Comparison of ENCODE assay signal across 23 cellular contexts in the genomic region with DNA sequence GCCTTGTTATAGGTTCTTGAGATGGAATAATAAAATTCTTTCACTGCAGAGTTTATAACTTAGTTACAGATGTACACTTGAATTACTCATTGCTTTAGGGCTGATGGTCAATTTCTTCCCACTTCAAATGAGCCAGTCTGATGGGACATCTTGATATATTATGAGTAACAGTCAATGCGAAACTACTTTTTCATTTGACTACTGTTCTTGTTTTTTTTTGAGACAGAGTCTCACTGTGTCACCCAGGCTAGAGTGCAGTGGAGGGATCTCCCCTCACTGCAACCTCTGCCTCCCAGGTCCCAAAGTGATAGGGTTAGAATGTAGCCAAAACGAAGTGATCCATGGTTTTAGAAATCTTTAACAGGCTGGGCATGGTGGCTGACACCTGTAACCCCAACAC. TPM values are rescaled to one million over a fixed set of nuclear protein-coding genes. Genes with fewer than 3 reads are reported as not detected.
A peak's percentile ranks its signal among the peaks of the same experiment; 100 is the strongest.
DNase-seq lines count a peak whose midpoint lies in the region; ATAC-seq and TF ChIP-seq lines count a peak whose summit lies in the region.
"Had no signal": no experiment of that assay in that cellular context is flagged by ENCODE, and none has a peak within 500 bp of the region (broad histone marks: within the 10 kb centered on the region; RNA-seq: fewer than 3 reads in every experiment).

No MANE protein-coding gene starts in this region.

- no peaks in the 10 kb centered on the region for H3K27me3 ChIP-seq in OCI-LY3 (ENCODE audit: low read depth, low read length)
- H3K27me3 ChIP-seq: BLaER1, MG63 had no signal

- peaks cover 48% of the 10 kb centered on the region for H3K4me1 ChIP-seq in OCI-LY3 (ENCODE audit: low read length)

- H2AFZ ChIP-seq in OCI-LY3 (ENCODE audit: low read depth, low read length) = no peak overlapping the region

- H3K4me3 Mint-ChIP-seq in stimulated activated effector memory CD8-positive, alpha-beta T cell treated with anti-CD3 and anti-CD28 coated beads, Interleukin-12 subunit alpha, Interleukin-12 subunit beta, amount 100 ng/mL, for 72 hours = no peak overlapping the region
- no peak overlapping the region for H3K4me3 Mint-ChIP-seq in osteocyte (ENCODE audit: unreplicated experiment)
- H3K4me3 Mint-ChIP-seq: CD4-positive, alpha-beta T cell had no signal

- H3K79me2 ChIP-seq in OCI-LY3 (ENCODE audit: low read length) = no peaks in the 10 kb centered on the region

- peaks cover 0 to 5% of the 10 kb centered on the region in 2 donors for H3K36me3 Mint-ChIP-seq in activated naive CD4-positive, alpha-beta T cell treated with anti-CD3 and anti-CD28 coated beads, Interleukin-2, amount 50 U/mL, for 72 hours
- no peaks in the 10 kb centered on the region for H3K36me3 Mint-ChIP-seq in stimulated activated effector memory CD8-positive, alpha-beta T cell treated with anti-CD3 and anti-CD28 coated beads, Interleukin-12 subunit alpha, Interleukin-12 subunit beta, amount 100 ng/mL, for 72 hours
- H3K36me3 Mint-ChIP-seq in osteocyte (ENCODE audit: unreplicated experiment) = peaks cover 4% of the 10 kb centered on the region

- no peak overlapping the region for H3K4me3 ChIP-seq in OCI-LY3 (ENCODE audit: low read length)
- H3K4me3 ChIP-seq: BLaER1, MG63 had no signal

- ATAC-seq in activated CD4-positive, CD25-positive, alpha-beta regulatory T cell treated with anti-CD3 and anti-CD28 coated beads, Interleukin-2, amount 50 U/mL, for 24 hours = peak; percentile 33 to 59
- peak; percentile 48 to 75 for ATAC-seq in activated naive CD4-positive, alpha-beta T cell treated with anti-CD3 and anti-CD28 coated beads, Interleukin-2, amount 50 U/mL, for 72 hours
- ATAC-seq in stimulated activated effector memory CD8-positive, alpha-beta T cell treated with anti-CD3 and anti-CD28 coated beads, Interleukin-12 subunit alpha, Interleukin-12 subunit beta, amount 100 ng/mL, for 72 hours = peak; percentile 84
- ATAC-seq in GM18867 (IDR thresholded peaks at IDR 0.05; ENCODE audit: unreplicated experiment) = no peak
- ATAC-seq: HCT116 had no signal

- H3K9ac ChIP-seq in OCI-LY3 (ENCODE audit: low read length) = no peak overlapping the region
- H3K9ac ChIP-seq: BLaER1 had no signal

- peak overlapping the region; percentile 12 for H3K4me2 ChIP-seq in OCI-LY3 (ENCODE audit: low read length)
- H3K4me2 ChIP-seq: BLaER1 had no signal

- H3K27ac ChIP-seq in OCI-LY3 (ENCODE audit: low read length) = peak overlapping the region; percentile 46
- H3K27ac ChIP-seq: 22Rv1, BLaER1 had no signal

- peaks cover 49% of the 10 kb centered on the region for H3K4me1 Mint-ChIP-seq in stimulated activated effector memory CD8-positive, alpha-beta T cell treated with anti-CD3 and anti-CD28 coated beads, Interleukin-12 subunit alpha, Interleukin-12 subunit beta, amount 100 ng/mL, for 72 hours
- peaks cover 9% of the 10 kb centered on the region for H3K4me1 Mint-ChIP-seq in osteocyte (ENCODE audit: unreplicated experiment)

- TF ChIP-seq CTCF in OCI-LY3 (IDR thresholded peaks at IDR 0.05; ENCODE audit: low read depth, low read length) (no peak), osteocyte (IDR thresholded peaks at IDR 0.05) (no peak)

- no peak for DNase-seq in activated CD4-positive, CD25-positive, alpha-beta regulatory T cell (lab: John Stamatoyannopoulos, UW)
- no peak for DNase-seq in activated naive CD4-positive, alpha-beta T cell treated with anti-CD3 and anti-CD28 coated beads, Interleukin-2, amount 50 U/mL, for 72 hours (ENCODE audit: low spot score in 2 of 2)
- DNase-seq in activated naive CD4-positive, alpha-beta T cell treated with anti-CD3 and anti-CD28 coated beads, Interleukin-2, amount 50 U/mL, for 16 hours = no peak
- DNase-seq in stimulated activated effector memory CD8-positive, alpha-beta T cell treated with anti-CD3 and anti-CD28 coated beads, Interleukin-12 subunit alpha, Interleukin-12 subunit beta, amount 100 ng/mL, for 72 hours (ENCODE audit: low spot score in 2 of 2) = no peak
- no peak for DNase-seq in osteocyte (ENCODE audit: extremely low spot score, unreplicated experiment)
- DNase-seq: ACHN; CD4-positive, alpha-beta T cell; COR-L47; DMS79; Kasumi-1; MG63; NCI-H1417; NCI-H1694 treated with DMSO at 0.1 percent for 48 hours; NCI-H2081 treated with DMSO at 0.1 percent for 48 hours; NCI-H446; NCI-H526; Right ventricle myocardium superior had no signal

- peaks cover 5% of the 10 kb centered on the region for H3K27me3 Mint-ChIP-seq in osteocyte (ENCODE audit: unreplicated experiment)

- peaks cover 0 to 14% of the 10 kb centered on the region in 2 donors for H3K9me3 Mint-ChIP-seq in activated naive CD4-positive, alpha-beta T cell treated with anti-CD3 and anti-CD28 coated beads, Interleukin-2, amount 50 U/mL, for 72 hours
- H3K9me3 Mint-ChIP-seq in stimulated activated effector memory CD8-positive, alpha-beta T cell treated with anti-CD3 and anti-CD28 coated beads, Interleukin-12 subunit alpha, Interleukin-12 subunit beta, amount 100 ng/mL, for 72 hours = peaks cover 3% of the 10 kb centered on the region
- peaks cover 20% of the 10 kb centered on the region for H3K9me3 Mint-ChIP-seq in osteocyte (ENCODE audit: unreplicated experiment)
- H3K9me3 Mint-ChIP-seq: CD4-positive, alpha-beta T cell had no signal

- H3K27ac Mint-ChIP-seq in activated naive CD4-positive, alpha-beta T cell treated with anti-CD3 and anti-CD28 coated beads, Interleukin-2, amount 50 U/mL, for 72 hours = no peak overlapping the region
- H3K27ac Mint-ChIP-seq in stimulated activated effector memory CD8-positive, alpha-beta T cell treated with anti-CD3 and anti-CD28 coated beads, Interleukin-12 subunit alpha, Interleukin-12 subunit beta, amount 100 ng/mL, for 72 hours = no peak overlapping the region
- H3K27ac Mint-ChIP-seq in osteocyte (ENCODE audit: unreplicated experiment) = no peak overlapping the region
- H3K27ac Mint-ChIP-seq: CD4-positive, alpha-beta T cell had no signal

- peaks cover 19% of the 10 kb centered on the region for H3K36me3 ChIP-seq in OCI-LY3 (replicated peaks; ENCODE audit: low read depth, low read length)
- H3K36me3 ChIP-seq: BLaER1, MG63 had no signal

- H3K9me3 ChIP-seq in OCI-LY3 (ENCODE audit: insufficient read depth, low read length) = no peaks in the 10 kb centered on the region
- H3K9me3 ChIP-seq: MG63 had no signal

- H4K20me1 ChIP-seq in OCI-LY3 (ENCODE audit: insufficient read depth, low read length) = no peaks in the 10 kb centered on the region
- H4K20me1 ChIP-seq: BLaER1 had no signal

RNA-seq across cellular contexts. Expression of a gene that starts 57.1 kb away (rescaled TPM):
- total RNA-seq in activated naive CD4-positive, alpha-beta T cell treated with anti-CD3 and anti-CD28 coated beads, Interleukin-2, amount 50 U/mL, for 72 hours = 1 to 10 TPM; 8.9 TPM
- 42.2 and 43.6 TPM in 2 replicates for total RNA-seq in osteocyte
